In the genomic region with DNA sequence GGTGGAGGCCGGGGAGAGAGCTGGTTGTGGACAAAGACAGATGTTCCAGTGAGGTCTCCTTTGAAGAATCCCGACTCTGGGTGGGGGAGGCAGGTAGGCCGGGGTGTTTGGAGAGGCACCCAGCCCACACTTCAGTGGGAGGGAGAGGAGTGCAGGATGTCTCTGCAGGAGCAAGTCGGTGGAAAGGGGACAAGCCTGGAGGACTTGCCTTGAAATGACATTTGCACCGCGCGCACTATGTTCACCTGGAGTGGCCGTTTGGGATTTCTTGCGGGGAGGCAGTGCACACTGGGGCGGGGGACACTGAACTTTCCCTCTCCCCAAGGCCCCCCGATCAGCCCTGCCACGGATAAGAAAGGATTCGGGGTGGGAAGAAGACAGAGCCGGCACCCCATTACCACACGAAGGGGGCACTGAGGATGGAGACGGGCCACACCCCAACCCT, we compare ENCODE assay signal across 9 cellular contexts. TPM values are rescaled to one million over a fixed set of nuclear protein-coding genes. Genes with fewer than 3 reads are reported as not detected.
DNase-seq lines count a peak whose midpoint lies in the region; ATAC-seq and TF ChIP-seq lines count a peak whose summit lies in the region.
"Had no signal": no experiment of that assay in that cellular context is flagged by ENCODE, and none has a peak within 500 bp of the region (broad histone marks: within the 10 kb centered on the region; RNA-seq: fewer than 3 reads in every experiment).

No MANE protein-coding gene starts in this region.

- no peaks in the 10 kb centered on the region for H3K9me3 Mint-ChIP-seq in activated CD4-positive, alpha-beta T cell treated with anti-CD3 and anti-CD28 coated beads, Interleukin-2, amount 10 ng/mL, durations not matched to agents 24 days and 14 days
- no peaks in the 10 kb centered on the region for H3K9me3 Mint-ChIP-seq in MCF 10A (ENCODE audit: unreplicated experiment)

- H3K4me1 ChIP-seq in right lobe of liver (peaks cover 0 to 44% (median 21%) of the 10 kb centered on the region in 4 donors), transverse colon (peaks cover 5 to 35% (median 26%) of the 10 kb centered on the region in 4 donors)

- H3K36me3 ChIP-seq in right lobe of liver: no peaks in the 10 kb centered on the region
- H3K36me3 ChIP-seq in transverse colon: no peaks in the 10 kb centered on the region

- ATAC-seq in right lobe of liver (peak; percentile 11 to 45 (median 18)), GM21576 (IDR thresholded peaks at IDR 0.05; ENCODE audit: unreplicated experiment) (no peak), HG02642 (IDR thresholded peaks at IDR 0.05; ENCODE audit: poor library complexity, unreplicated experiment) (no peak)

- DNase-seq in activated CD4-positive, alpha-beta T cell treated with anti-CD3 and anti-CD28 coated beads, Interleukin-2, amount 10 ng/mL, durations not matched to agents 24 days and 14 days: peak; percentile 64
- DNase-seq in activated CD4-positive, alpha-beta T cell treated with anti-CD3 and anti-CD28 coated beads for 4 hours: no peak
- DNase-seq in MCF 10A (ENCODE audit: unreplicated experiment) (no peak), right lobe of liver (peak in 1 of 3 donors; percentile 56), transverse colon (no peak), NOMO-1 treated with dmso at 0.1 percent for 144 hours (lab: John Stamatoyannopoulos, UW; ENCODE audit: unreplicated experiment) (no peak)
- DNase-seq: SIG-M5 had no signal

- peak overlapping the region; percentile 79 for H3K27ac Mint-ChIP-seq in activated CD4-positive, alpha-beta T cell treated with anti-CD3 and anti-CD28 coated beads, Interleukin-2, amount 10 ng/mL, durations not matched to agents 24 days and 14 days
- H3K27ac Mint-ChIP-seq in MCF 10A (ENCODE audit: low read depth, unreplicated experiment): peak overlapping the region; percentile 14

- TF ChIP-seq CTCF in MCF 10A (IDR thresholded peaks at IDR 0.05; ENCODE audit: unreplicated experiment) (no peak), right lobe of liver (IDR thresholded peaks at IDR 0.05) (no peak), transverse colon (IDR thresholded peaks at IDR 0.05) (no peak)

- TF ChIP-seq POLR2A in right lobe of liver (IDR thresholded peaks at IDR 0.05) (no peak), transverse colon (IDR thresholded peaks at IDR 0.05) (no peak)

- H3K4me3 Mint-ChIP-seq in activated CD4-positive, alpha-beta T cell treated with anti-CD3 and anti-CD28 coated beads, Interleukin-2, amount 10 ng/mL, durations not matched to agents 24 days and 14 days: peak overlapping the region; percentile 85
- peak overlapping the region; percentile 57 for H3K4me3 Mint-ChIP-seq in MCF 10A (ENCODE audit: unreplicated experiment)

- TF ChIP-seq EP300 in transverse colon (IDR thresholded peaks at IDR 0.05; ENCODE audit: low read depth): no peak

- H3K9me3 ChIP-seq in right lobe of liver (no peaks in the 10 kb centered on the region), transverse colon (no peaks in the 10 kb centered on the region)

- H3K27me3 ChIP-seq in right lobe of liver: no peaks in the 10 kb centered on the region
- no peaks in the 10 kb centered on the region for H3K27me3 ChIP-seq in transverse colon

- H3K4me1 Mint-ChIP-seq in activated CD4-positive, alpha-beta T cell treated with anti-CD3 and anti-CD28 coated beads, Interleukin-2, amount 10 ng/mL, durations not matched to agents 24 days and 14 days: peaks cover 32% of the 10 kb centered on the region
- no peaks in the 10 kb centered on the region for H3K4me1 Mint-ChIP-seq in MCF 10A (ENCODE audit: insufficient read depth, unreplicated experiment)

- H3K27ac ChIP-seq in right lobe of liver (peak overlapping the region; percentile 62 to 69 (median 66)), transverse colon (peak overlapping the region; percentile 83 to 95 (median 92))

- H3K4me3 ChIP-seq in right lobe of liver (peak overlapping the region; percentile 63 to 85 (median 68)), transverse colon (peak overlapping the region; percentile 60 to 77 (median 64))

- H3K36me3 Mint-ChIP-seq in activated CD4-positive, alpha-beta T cell treated with anti-CD3 and anti-CD28 coated beads, Interleukin-2, amount 10 ng/mL, durations not matched to agents 24 days and 14 days (ENCODE audit: low read depth): peaks cover 27% of the 10 kb centered on the region
- peaks cover 4% of the 10 kb centered on the region for H3K36me3 Mint-ChIP-seq in MCF 10A (ENCODE audit: insufficient read depth, unreplicated experiment)

- peaks cover 15% of the 10 kb centered on the region for H3K27me3 Mint-ChIP-seq in activated CD4-positive, alpha-beta T cell treated with anti-CD3 and anti-CD28 coated beads, Interleukin-2, amount 10 ng/mL, durations not matched to agents 24 days and 14 days
- H3K27me3 Mint-ChIP-seq in MCF 10A (ENCODE audit: insufficient read depth, unreplicated experiment): no peaks in the 10 kb centered on the region

- WGBS in right lobe of liver (ENCODE audit: insufficient coverage, low coverage, low lambda C conversion rate, missing lambda C conversion rate): 15% methylated on average over 4 of the region's 16 CpGs
- WGBS in transverse colon (ENCODE audit: low coverage in 1 of 2), 2 donors: 24% methylated on average over 16 of the region's 16 CpGs; no CpG with 5 or more reads in 1 of the 2 donors

- intact Hi-C loops in activated CD4-positive, alpha-beta T cell treated with anti-CD3 and anti-CD28 coated beads, Interleukin-2, amount 10 ng/mL, durations not matched to agents 24 days and 14 days (cut with micrococcal nuclease): loop anchor here (1.0 to 5.0 kb wide), 4 partner anchors 17 to 107 kb away; no protein-coding TSS in a partner anchor
- intact Hi-C loops in MCF 10A (cut with micrococcal nuclease) (loop anchor here (5.0 kb wide), 1 partner anchor 168 kb away; a partner anchor contains a TSS), right lobe of liver (cut with DNase I) (loop anchor here (5.0 to 10.0 kb wide), 3 partner anchors 85 to 95 kb away; no protein-coding TSS in a partner anchor), transverse colon (cut with DNase I; ENCODE audit: low total_unique reads) (no loop called here)

- CTCF ChIA-PET in MCF 10A (lab: Yijun Ruan, JAX): interaction anchor here (0.6 to 1.0 kb wide), 3 partner anchors 21 to 433 kb away, joined by 3 to 4 read pairs (median 4); no protein-coding TSS in a partner anchor

- POLR2A ChIA-PET in MCF 10A (lab: Yijun Ruan, JAX): interaction anchor here (0.7 kb wide), 1 partner anchor 288 kb away, joined by 3 read pairs; no protein-coding TSS in a partner anchor

- BruUV-seq in MCF 10A (replicated peaks; lab: Mats Ljungman, UMichigan): TSS peak; percentile 23

- in situ Hi-C loops in transverse colon (cut with MboI; ENCODE audit: low pct_ligation_motif_present in 1 of 4, low pct_unique_long_range_greater_than_20kb in 1 of 4, low sequenced_read_pairs in 3 of 4): loop anchor here in 2 of 4 donors (10.0 kb wide), 1 partner anchor 105 kb away; no protein-coding TSS in a partner anchor

RNA-seq across cellular contexts. Expression of a gene that starts 1.0 kb away (rescaled TPM):
- total RNA-seq in activated CD4-positive, alpha-beta T cell treated with anti-CD3 and anti-CD28 coated beads, Interleukin-2, amount 10 ng/mL, durations not matched to agents 24 days and 14 days: 19.0 and 19.2 TPM in 2 replicates
- total RNA-seq in MCF 10A (2022) (7.2 and 10.5 TPM in 2 replicates), right lobe of liver (10 to 100 TPM in 4 of 6 experiments, 1 to 10 TPM in 2; 5.8 to 24.7 (median 14.2) TPM), transverse colon (10 to 100 TPM; 10.5 to 19.8 (median 14.3) TPM)

Comparison
In these comparisons a context has a peak if more than half of its experiments do, and no peak if none do; other contexts are left out.
1. ATAC-seq: peak in right lobe of liver (4 of 4); none in GM21576 (single experiment) and HG02642 (single experiment).